In the genomic region with DNA sequence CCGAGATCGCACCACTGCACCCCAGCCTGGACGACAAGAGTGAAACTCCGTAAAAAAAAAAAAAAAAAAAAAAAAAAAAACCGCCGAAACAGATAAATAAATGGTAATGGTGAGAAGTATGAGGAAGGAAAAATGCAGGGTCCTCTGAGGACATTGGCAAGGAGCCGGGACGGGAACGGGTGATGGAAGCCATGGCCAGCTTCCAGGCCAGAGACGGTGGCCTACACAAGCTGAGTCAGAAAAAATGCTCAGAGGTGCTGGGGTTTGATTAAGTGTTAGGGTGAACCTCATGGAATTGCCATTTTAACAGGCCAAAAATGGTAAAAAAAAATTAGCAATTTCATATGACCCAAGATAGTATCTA, we compare ENCODE assay signal across 1 cellular context.
TF ChIP-seq lines count a peak whose summit lies in the region.

No MANE protein-coding gene starts in this region.

TF ChIP-seq in GM23338, 12 proteins besides CTCF, POLR2A, EP300 and RAD21 (continued from another document):
- no peak for TF ChIP-seq EZH2 (IDR thresholded peaks at IDR 0.05; ENCODE audit: low read depth, unreplicated experiment)
